33 cellular contexts compared by ENCODE assay signal in genomic region chr16:78091419-78091818, GRCh38.
"Had no signal": no experiment of that assay in that cellular context is flagged by ENCODE, and none has a peak within 500 bp of the region (broad histone marks: within the 10 kb centered on the region; RNA-seq: fewer than 3 reads in every experiment).

No MANE protein-coding gene starts in this region.

- H3K9me3 Mint-ChIP-seq: activated CD4-positive, alpha-beta T cell treated with anti-CD3 and anti-CD28 coated beads, Interleukin-2, amount 10 ng/mL, durations not matched to agents 7 days and 5 days; activated naive CD4-positive, alpha-beta T cell treated with anti-CD3 and anti-CD28 coated beads, Interleukin-2, amount 10 ng/mL, durations not matched to agents 7 days and 5 days; activated naive CD4-positive, alpha-beta T cell treated with anti-CD3 and anti-CD28 coated beads, Interleukin-2, amount 50 U/mL, for 24 hours; activated naive CD8-positive, alpha-beta T cell treated with anti-CD3 and anti-CD28 coated beads, Interleukin-2, amount 50 U/mL, for 24 hours; activated T-cell treated with anti-CD3 and anti-CD28 coated beads, Interleukin-2, amount 50 U/mL, for 24 hours had no signal

- H3K36me3 ChIP-seq: ascending aorta, WERI-Rb-1 had no signal

- H3K4me3 ChIP-seq: ascending aorta had no signal

- DNase-seq: activated CD4-positive, alpha-beta memory T cell treated with anti-CD3 and anti-CD28 coated beads, Interleukin-2, amount 10 ng/mL, durations not matched to agents 7 days and 5 days; activated CD4-positive, alpha-beta T cell treated with anti-CD3 and anti-CD28 coated beads for 1 hour; activated CD4-positive, alpha-beta T cell treated with anti-CD3 and anti-CD28 coated beads for 36 hours; activated CD4-positive, alpha-beta T cell treated with anti-CD3 and anti-CD28 coated beads for 48 hours; activated CD4-positive, alpha-beta T cell treated with anti-CD3 and anti-CD28 coated beads, Interleukin-2, amount 10 ng/mL, durations not matched to agents 7 days and 5 days; activated CD4-positive, alpha-beta T cell treated with anti-CD3 and anti-CD28 coated beads, Interleukin-2, amount 50 U/mL, for 48 hours; activated CD4-positive, CD25-positive, alpha-beta regulatory T cell; activated CD8-positive, alpha-beta memory T cell treated with anti-CD3 and anti-CD28 coated beads, Interleukin-2, amount 50 U/mL, for 4 hours; activated CD8-positive, alpha-beta T cell treated with anti-CD3 and anti-CD28 coated beads, Interleukin-2, amount 10 ng/mL, durations not matched to agents 7 days and 5 days; activated effector memory CD4-positive, alpha-beta T cell treated with Interleukin-2 at 50 U/mL for 16 hours; activated gamma-delta T cell; activated naive CD4-positive, alpha-beta T cell treated with anti-CD3 and anti-CD28 coated beads, Interleukin-2, amount 10 ng/mL, durations not matched to agents 7 days and 5 days; activated naive CD4-positive, alpha-beta T cell treated with Interleukin-2 at 50 U/mL for 16 hours; activated naive CD8-positive, alpha-beta T cell treated with anti-CD3 and anti-CD28 coated beads, Interleukin-2, amount 10 ng/mL, durations not matched to agents 7 days and 5 days; activated naive CD8-positive, alpha-beta T cell treated with anti-CD3 and anti-CD28 coated beads, Interleukin-2, amount 50 U/mL, for 24 hours; activated T-cell treated with anti-CD3 and anti-CD28 coated beads, Interleukin-2, amount 50 U/mL, for 24 hours; activated T-cell treated with anti-CD3 and anti-CD28 coated beads, Interleukin-2, amount 50 U/mL, for 48 hours; amygdala; anterior cingulate cortex; central memory CD4-positive, alpha-beta T cell; T-helper 1 cell; T-helper 2 cell; T-helper 9 cell had no signal

- ATAC-seq: activated CD4-positive, alpha-beta T cell treated with anti-CD3 and anti-CD28 coated beads for 36 hours; activated CD4-positive, CD25-positive, alpha-beta regulatory T cell treated with anti-CD3 and anti-CD28 coated beads, Interleukin-2, amount 50 U/mL, for 24 hours; activated CD8-positive, alpha-beta T cell treated with anti-CD3 and anti-CD28 coated beads, Interleukin-2, amount 10 ng/mL, durations not matched to agents 7 days and 5 days; activated naive CD8-positive, alpha-beta T cell treated with anti-CD3 and anti-CD28 coated beads, Interleukin-2, amount 50 U/mL, for 24 hours; WTC11 had no signal

- H3K27ac Mint-ChIP-seq: activated CD4-positive, alpha-beta memory T cell treated with anti-CD3 and anti-CD28 coated beads, Interleukin-2, amount 10 ng/mL, durations not matched to agents 7 days and 5 days; activated CD4-positive, alpha-beta T cell treated with anti-CD3 and anti-CD28 coated beads for 36 hours; activated CD4-positive, alpha-beta T cell treated with anti-CD3 and anti-CD28 coated beads, Interleukin-2, amount 10 ng/mL, durations not matched to agents 7 days and 5 days; activated CD8-positive, alpha-beta T cell treated with anti-CD3 and anti-CD28 coated beads, Interleukin-2, amount 10 ng/mL, durations not matched to agents 7 days and 5 days; activated naive CD4-positive, alpha-beta T cell treated with anti-CD3 and anti-CD28 coated beads, Interleukin-2, amount 10 ng/mL, durations not matched to agents 7 days and 5 days; activated naive CD4-positive, alpha-beta T cell treated with anti-CD3 and anti-CD28 coated beads, Interleukin-2, amount 50 U/mL, for 24 hours; activated naive CD8-positive, alpha-beta T cell; activated naive CD8-positive, alpha-beta T cell treated with anti-CD3 and anti-CD28 coated beads, Interleukin-2, amount 10 ng/mL, durations not matched to agents 7 days and 5 days; activated naive CD8-positive, alpha-beta T cell treated with anti-CD3 and anti-CD28 coated beads, Interleukin-2, amount 50 U/mL, for 24 hours; activated T-cell treated with anti-CD3 and anti-CD28 coated beads, Interleukin-2, amount 50 U/mL, for 24 hours; activated T-helper 2 cell treated with anti-CD3 and anti-CD28 coated beads, Interferon-gamma antibody, Interleukin-2, Interleukin-4, amounts not matched to agents 10 μg/mL and 5 μg/mL and 100 μg/mL, durations not matched to agents 14 hours and 24 hours and 36 hours; T-helper 1 cell treated with Interleukin-12 subunit alpha and Interleukin-12 subunit beta and Interleukin-4 antibody, amounts not matched to agents 30 μg/mL and 1 μg/mL, for 36 hours; T-helper 2 cell treated with Interferon-gamma antibody and Interleukin-4, amounts not matched to agents 5 μg/mL and 100 μg/mL, for 36 hours; WTC11 had no signal

- H3K27me3 ChIP-seq: ascending aorta had no signal

- H3K4me1 ChIP-seq: ascending aorta had no signal

- H3K4me3 Mint-ChIP-seq: activated CD4-positive, alpha-beta memory T cell treated with anti-CD3 and anti-CD28 coated beads, Interleukin-2, amount 10 ng/mL, durations not matched to agents 7 days and 5 days; activated CD4-positive, alpha-beta T cell treated with anti-CD3 and anti-CD28 coated beads for 36 hours; activated CD4-positive, alpha-beta T cell treated with anti-CD3 and anti-CD28 coated beads, Interleukin-2, amount 10 ng/mL, durations not matched to agents 7 days and 5 days; activated CD8-positive, alpha-beta T cell treated with anti-CD3 and anti-CD28 coated beads, Interleukin-2, amount 10 ng/mL, durations not matched to agents 7 days and 5 days; activated naive CD4-positive, alpha-beta T cell treated with anti-CD3 and anti-CD28 coated beads, Interleukin-2, amount 10 ng/mL, durations not matched to agents 7 days and 5 days; activated naive CD4-positive, alpha-beta T cell treated with anti-CD3 and anti-CD28 coated beads, Interleukin-2, amount 50 U/mL, for 24 hours; activated naive CD8-positive, alpha-beta T cell; activated naive CD8-positive, alpha-beta T cell treated with anti-CD3 and anti-CD28 coated beads, Interleukin-2, amount 10 ng/mL, durations not matched to agents 7 days and 5 days; activated naive CD8-positive, alpha-beta T cell treated with anti-CD3 and anti-CD28 coated beads, Interleukin-2, amount 50 U/mL, for 24 hours; activated T-cell treated with anti-CD3 and anti-CD28 coated beads, Interleukin-2, amount 50 U/mL, for 24 hours; brain; T-helper 1 cell treated with Interleukin-12 subunit alpha and Interleukin-12 subunit beta and Interleukin-4 antibody, amounts not matched to agents 30 μg/mL and 1 μg/mL, for 36 hours; T-helper 2 cell treated with Interferon-gamma antibody and Interleukin-4, amounts not matched to agents 5 μg/mL and 100 μg/mL, for 36 hours; WTC11 had no signal

- H3K27ac ChIP-seq: ascending aorta, WERI-Rb-1 had no signal

- H3K36me3 Mint-ChIP-seq: activated naive CD4-positive, alpha-beta T cell treated with anti-CD3 and anti-CD28 coated beads, Interleukin-2, amount 10 ng/mL, durations not matched to agents 7 days and 5 days; activated naive CD4-positive, alpha-beta T cell treated with anti-CD3 and anti-CD28 coated beads, Interleukin-2, amount 50 U/mL, for 24 hours; activated naive CD8-positive, alpha-beta T cell; activated naive CD8-positive, alpha-beta T cell treated with anti-CD3 and anti-CD28 coated beads, Interleukin-2, amount 10 ng/mL, durations not matched to agents 7 days and 5 days; brain; WTC11 had no signal

- H3K9me3 ChIP-seq: ascending aorta had no signal

- H3K4me1 Mint-ChIP-seq: activated CD4-positive, alpha-beta memory T cell treated with anti-CD3 and anti-CD28 coated beads, Interleukin-2, amount 10 ng/mL, durations not matched to agents 7 days and 5 days; activated CD4-positive, alpha-beta T cell treated with anti-CD3 and anti-CD28 coated beads for 36 hours; activated CD4-positive, alpha-beta T cell treated with anti-CD3 and anti-CD28 coated beads, Interleukin-2, amount 10 ng/mL, durations not matched to agents 7 days and 5 days; activated naive CD4-positive, alpha-beta T cell treated with anti-CD3 and anti-CD28 coated beads, Interleukin-2, amount 10 ng/mL, durations not matched to agents 7 days and 5 days; activated naive CD4-positive, alpha-beta T cell treated with anti-CD3 and anti-CD28 coated beads, Interleukin-2, amount 50 U/mL, for 24 hours; activated naive CD8-positive, alpha-beta T cell treated with anti-CD3 and anti-CD28 coated beads, Interleukin-2, amount 50 U/mL, for 24 hours; WTC11 had no signal
